ENCODE assay signal across 1 cellular context in genomic region chr19:11496391-11497163, GRCh38.
TF ChIP-seq lines count a peak whose summit lies in the region.

No MANE protein-coding gene starts in this region.

TF ChIP-seq in K562, 482 proteins besides CTCF, POLR2A, EP300 and RAD21 (continued from another document and continues in another):
- TF ChIP-seq, protein P1, sequence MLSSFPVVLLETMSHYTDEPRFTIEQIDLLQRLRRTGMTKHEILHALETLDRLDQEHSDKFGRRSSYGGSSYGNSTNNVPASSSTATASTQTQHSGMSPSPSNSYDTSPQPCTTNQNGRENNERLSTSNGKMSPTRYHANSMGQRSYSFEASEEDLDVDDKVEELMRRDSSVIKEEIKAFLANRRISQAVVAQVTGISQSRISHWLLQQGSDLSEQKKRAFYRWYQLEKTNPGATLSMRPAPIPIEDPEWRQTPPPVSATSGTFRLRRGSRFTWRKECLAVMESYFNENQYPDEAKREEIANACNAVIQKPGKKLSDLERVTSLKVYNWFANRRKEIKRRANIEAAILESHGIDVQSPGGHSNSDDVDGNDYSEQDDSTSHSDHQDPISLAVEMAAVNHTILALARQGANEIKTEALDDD (IDR thresholded peaks at IDR 0.05) = 0 out of 2 replicates have a peak, but pooled peaks have one; percentile 45
- TF ChIP-seq FOXA3 (CRISPR knock-in tag; conservative IDR thresholded peaks at IDR 0.05 in 1 of 2, IDR thresholded peaks at IDR 0.05 in 1 of 2) (0 out of 4 replicates have a peak, but pooled peaks of 1 of the 2 experiments have one; percentile 46), ZNF778 (CRISPR knock-in tag; IDR thresholded peaks at IDR 0.05) (no peak), POLR2B (IDR thresholded peaks at IDR 0.05; ENCODE audit: low read depth, partially characterized antibody) (no peak), KDM4B (IDR thresholded peaks at IDR 0.05; ENCODE audit: borderline replicate concordance in 2 of 2, low read depth in 1 of 2) (no peak), CHD1 (IDR thresholded peaks at IDR 0.05; ENCODE audit: low read length) (no peak), SOX6 (IDR thresholded peaks at IDR 0.05) (no peak), NFIC (IDR thresholded peaks at IDR 0.05) (0 out of 2 replicates have a peak, but pooled peaks have one; percentile 14), TRIM24 (IDR thresholded peaks at IDR 0.05) (no peak), GATAD2B (IDR thresholded peaks at IDR 0.05; ENCODE audit: borderline replicate concordance) (no peak), ZNF584 (CRISPR knock-in tag; IDR thresholded peaks at IDR 0.05; ENCODE audit: low read depth) (no peak), KLF1 (tag; IDR thresholded peaks at IDR 0.05) (no peak), TSHZ1 (CRISPR knock-in tag; IDR thresholded peaks at IDR 0.05) (no peak), POLR2AphosphoS5 (IDR thresholded peaks at IDR 0.05; ENCODE audit: control insufficient read depth, insufficient read depth, low read depth, low read length) (no peak), RFX5 (IDR thresholded peaks at IDR 0.05; ENCODE audit: low read depth, low read length) (no peak), ATF7 (IDR thresholded peaks at IDR 0.05) (peak; percentile 60), KHSRP (IDR thresholded peaks at IDR 0.05) (no peak), JUN (IDR thresholded peaks at IDR 0.05; ENCODE audit: borderline replicate concordance, low read depth, low read length) (peak; percentile 79), JUN (CRISPR knock-in tag; IDR thresholded peaks at IDR 0.05; ENCODE audit: borderline replicate concordance) (no peak; the same call in none of the 2 replicates), L3MBTL2 (IDR thresholded peaks at IDR 0.05) (peak; percentile 60; the same call in 1 of the 2 replicates), MCM5 (IDR thresholded peaks at IDR 0.05; ENCODE audit: low read depth) (no peak), SREBF1 (IDR thresholded peaks at IDR 0.05; ENCODE audit: borderline replicate concordance, low read depth, low read length) (no peak), KLF10 (CRISPR knock-in tag; IDR thresholded peaks at IDR 0.05) (no peak), CXXC5 (CRISPR knock-in tag; IDR thresholded peaks at IDR 0.05) (0 out of 2 replicates have a peak, but pooled peaks have one; percentile 18), NR4A1 (CRISPR knock-in tag; IDR thresholded peaks at IDR 0.05) (no peak), NR4A1 (tag; IDR thresholded peaks at IDR 0.05) (no peak), ZNF696 (CRISPR knock-in tag; conservative IDR thresholded peaks at IDR 0.05) (no peak; the same call in 1 of the 2 replicates), IRF2 (CRISPR knock-in tag; IDR thresholded peaks at IDR 0.05) (no peak), SIX5 (IDR thresholded peaks at IDR 0.05; ENCODE audit: borderline replicate concordance in 1 of 2, insufficient read depth in 1 of 2, low read depth in 1 of 2, low read length in 2 of 2) (no peak), SUPT5H (IDR thresholded peaks at IDR 0.05) (no peak), GABPA (tag; conservative IDR thresholded peaks at IDR 0.05; ENCODE audit: low read depth) (no peak), NFXL1 (CRISPR knock-in tag; IDR thresholded peaks at IDR 0.05) (no peak), HDGF (IDR thresholded peaks at IDR 0.05) (peak; percentile 56; the same call in 1 of the 2 replicates), ZNF57 (CRISPR knock-in tag; IDR thresholded peaks at IDR 0.05) (no peak), PTBP1 (IDR thresholded peaks at IDR 0.05; ENCODE audit: low read depth, low read length) (no peak), COPS2 (conservative IDR thresholded peaks at IDR 0.05) (no peak), ZNF197 (CRISPR knock-in tag; IDR thresholded peaks at IDR 0.05; ENCODE audit: low read depth) (no peak), DDX20 (tag; IDR thresholded peaks at IDR 0.05; ENCODE audit: low read depth) (no peak), HNRNPL (IDR thresholded peaks at IDR 0.05; ENCODE audit: low read depth, low read length) (no peak), RNF2 (IDR thresholded peaks at IDR 0.05) (no peak), E2F1 (CRISPR knock-in tag; IDR thresholded peaks at IDR 0.05) (no peak), BDP1 (IDR thresholded peaks at IDR 0.05; ENCODE audit: insufficient read depth, insufficient read length) (no peak), RFX1 (IDR thresholded peaks at IDR 0.05) (no peak), ZNF395 (CRISPR knock-in tag; IDR thresholded peaks at IDR 0.05) (no peak), FUS (optimal IDR thresholded peaks at IDR 0.05; ENCODE audit: low read depth, low read length) (no peak), FIP1L1 (IDR thresholded peaks at IDR 0.05; ENCODE audit: low read depth, low read length, poor library complexity, severe bottlenecking) (no peak), IFI16 (CRISPR knock-in tag; IDR thresholded peaks at IDR 0.05) (no peak)
- TF ChIP-seq, protein P2, sequence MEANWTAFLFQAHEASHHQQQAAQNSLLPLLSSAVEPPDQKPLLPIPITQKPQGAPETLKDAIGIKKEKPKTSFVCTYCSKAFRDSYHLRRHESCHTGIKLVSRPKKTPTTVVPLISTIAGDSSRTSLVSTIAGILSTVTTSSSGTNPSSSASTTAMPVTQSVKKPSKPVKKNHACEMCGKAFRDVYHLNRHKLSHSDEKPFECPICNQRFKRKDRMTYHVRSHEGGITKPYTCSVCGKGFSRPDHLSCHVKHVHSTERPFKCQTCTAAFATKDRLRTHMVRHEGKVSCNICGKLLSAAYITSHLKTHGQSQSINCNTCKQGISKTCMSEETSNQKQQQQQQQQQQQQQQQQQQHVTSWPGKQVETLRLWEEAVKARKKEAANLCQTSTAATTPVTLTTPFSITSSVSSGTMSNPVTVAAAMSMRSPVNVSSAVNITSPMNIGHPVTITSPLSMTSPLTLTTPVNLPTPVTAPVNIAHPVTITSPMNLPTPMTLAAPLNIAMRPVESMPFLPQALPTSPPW (CRISPR knock-in tag; IDR thresholded peaks at IDR 0.05) = peak; percentile 40; the same call in 1 of the 2 replicates
- TF ChIP-seq, protein P3, sequence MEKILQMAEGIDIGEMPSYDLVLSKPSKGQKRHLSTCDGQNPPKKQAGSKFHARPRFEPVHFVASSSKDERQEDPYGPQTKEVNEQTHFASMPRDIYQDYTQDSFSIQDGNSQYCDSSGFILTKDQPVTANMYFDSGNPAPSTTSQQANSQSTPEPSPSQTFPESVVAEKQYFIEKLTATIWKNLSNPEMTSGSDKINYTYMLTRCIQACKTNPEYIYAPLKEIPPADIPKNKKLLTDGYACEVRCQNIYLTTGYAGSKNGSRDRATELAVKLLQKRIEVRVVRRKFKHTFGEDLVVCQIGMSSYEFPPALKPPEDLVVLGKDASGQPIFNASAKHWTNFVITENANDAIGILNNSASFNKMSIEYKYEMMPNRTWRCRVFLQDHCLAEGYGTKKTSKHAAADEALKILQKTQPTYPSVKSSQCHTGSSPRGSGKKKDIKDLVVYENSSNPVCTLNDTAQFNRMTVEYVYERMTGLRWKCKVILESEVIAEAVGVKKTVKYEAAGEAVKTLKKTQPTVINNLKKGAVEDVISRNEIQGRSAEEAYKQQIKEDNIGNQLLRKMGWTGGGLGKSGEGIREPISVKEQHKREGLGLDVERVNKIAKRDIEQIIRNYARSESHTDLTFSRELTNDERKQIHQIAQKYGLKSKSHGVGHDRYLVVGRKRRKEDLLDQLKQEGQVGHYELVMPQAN (IDR thresholded peaks at IDR 0.05; ENCODE audit: borderline replicate concordance) = no peak
- TF ChIP-seq, protein P4, sequence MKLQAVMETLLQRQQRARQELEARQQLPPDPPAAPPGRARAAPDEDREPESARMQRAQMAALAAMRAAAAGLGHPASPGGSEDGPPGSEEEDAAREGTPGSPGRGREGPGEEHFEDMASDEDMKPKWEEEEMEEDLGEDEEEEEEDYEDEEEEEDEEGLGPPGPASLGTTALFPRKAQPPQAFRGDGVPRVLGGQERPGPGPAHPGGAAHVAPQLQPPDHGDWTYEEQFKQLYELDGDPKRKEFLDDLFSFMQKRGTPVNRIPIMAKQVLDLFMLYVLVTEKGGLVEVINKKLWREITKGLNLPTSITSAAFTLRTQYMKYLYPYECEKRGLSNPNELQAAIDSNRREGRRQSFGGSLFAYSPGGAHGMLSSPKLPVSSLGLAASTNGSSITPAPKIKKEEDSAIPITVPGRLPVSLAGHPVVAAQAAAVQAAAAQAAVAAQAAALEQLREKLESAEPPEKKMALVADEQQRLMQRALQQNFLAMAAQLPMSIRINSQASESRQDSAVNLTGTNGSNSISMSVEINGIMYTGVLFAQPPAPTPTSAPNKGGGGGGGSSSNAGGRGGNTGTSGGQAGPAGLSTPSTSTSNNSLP (IDR thresholded peaks at IDR 0.05; ENCODE audit: borderline replicate concordance, low read depth, low read length) = no peak
- TF ChIP-seq, protein P5, sequence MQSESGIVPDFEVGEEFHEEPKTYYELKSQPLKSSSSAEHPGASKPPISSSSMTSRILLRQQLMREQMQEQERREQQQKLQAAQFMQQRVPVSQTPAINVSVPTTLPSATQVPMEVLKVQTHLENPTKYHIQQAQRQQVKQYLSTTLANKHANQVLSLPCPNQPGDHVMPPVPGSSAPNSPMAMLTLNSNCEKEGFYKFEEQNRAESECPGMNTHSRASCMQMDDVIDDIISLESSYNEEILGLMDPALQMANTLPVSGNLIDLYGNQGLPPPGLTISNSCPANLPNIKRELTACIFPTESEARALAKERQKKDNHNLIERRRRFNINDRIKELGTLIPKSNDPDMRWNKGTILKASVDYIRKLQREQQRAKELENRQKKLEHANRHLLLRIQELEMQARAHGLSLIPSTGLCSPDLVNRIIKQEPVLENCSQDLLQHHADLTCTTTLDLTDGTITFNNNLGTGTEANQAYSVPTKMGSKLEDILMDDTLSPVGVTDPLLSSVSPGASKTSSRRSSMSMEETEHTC (IDR thresholded peaks at IDR 0.05) = no peak
- TF ChIP-seq, protein P6, sequence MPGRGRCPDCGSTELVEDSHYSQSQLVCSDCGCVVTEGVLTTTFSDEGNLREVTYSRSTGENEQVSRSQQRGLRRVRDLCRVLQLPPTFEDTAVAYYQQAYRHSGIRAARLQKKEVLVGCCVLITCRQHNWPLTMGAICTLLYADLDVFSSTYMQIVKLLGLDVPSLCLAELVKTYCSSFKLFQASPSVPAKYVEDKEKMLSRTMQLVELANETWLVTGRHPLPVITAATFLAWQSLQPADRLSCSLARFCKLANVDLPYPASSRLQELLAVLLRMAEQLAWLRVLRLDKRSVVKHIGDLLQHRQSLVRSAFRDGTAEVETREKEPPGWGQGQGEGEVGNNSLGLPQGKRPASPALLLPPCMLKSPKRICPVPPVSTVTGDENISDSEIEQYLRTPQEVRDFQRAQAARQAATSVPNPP (IDR thresholded peaks at IDR 0.05; ENCODE audit: borderline replicate concordance, insufficient read depth, insufficient read length) = no peak
- TF ChIP-seq, protein P7, sequence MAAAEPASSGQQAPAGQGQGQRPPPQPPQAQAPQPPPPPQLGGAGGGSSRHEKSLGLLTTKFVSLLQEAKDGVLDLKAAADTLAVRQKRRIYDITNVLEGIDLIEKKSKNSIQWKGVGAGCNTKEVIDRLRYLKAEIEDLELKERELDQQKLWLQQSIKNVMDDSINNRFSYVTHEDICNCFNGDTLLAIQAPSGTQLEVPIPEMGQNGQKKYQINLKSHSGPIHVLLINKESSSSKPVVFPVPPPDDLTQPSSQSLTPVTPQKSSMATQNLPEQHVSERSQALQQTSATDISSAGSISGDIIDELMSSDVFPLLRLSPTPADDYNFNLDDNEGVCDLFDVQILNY (CRISPR knock-in tag; IDR thresholded peaks at IDR 0.05) = no peak
- TF ChIP-seq, protein P8, sequence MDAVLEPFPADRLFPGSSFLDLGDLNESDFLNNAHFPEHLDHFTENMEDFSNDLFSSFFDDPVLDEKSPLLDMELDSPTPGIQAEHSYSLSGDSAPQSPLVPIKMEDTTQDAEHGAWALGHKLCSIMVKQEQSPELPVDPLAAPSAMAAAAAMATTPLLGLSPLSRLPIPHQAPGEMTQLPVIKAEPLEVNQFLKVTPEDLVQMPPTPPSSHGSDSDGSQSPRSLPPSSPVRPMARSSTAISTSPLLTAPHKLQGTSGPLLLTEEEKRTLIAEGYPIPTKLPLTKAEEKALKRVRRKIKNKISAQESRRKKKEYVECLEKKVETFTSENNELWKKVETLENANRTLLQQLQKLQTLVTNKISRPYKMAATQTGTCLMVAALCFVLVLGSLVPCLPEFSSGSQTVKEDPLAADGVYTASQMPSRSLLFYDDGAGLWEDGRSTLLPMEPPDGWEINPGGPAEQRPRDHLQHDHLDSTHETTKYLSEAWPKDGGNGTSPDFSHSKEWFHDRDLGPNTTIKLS (IDR thresholded peaks at IDR 0.05; ENCODE audit: borderline replicate concordance, low read depth) = no peak
